In genomic region chr17:29603109-29603674, GRCh38 we compare ENCODE assay signal across 20 cellular contexts. TPM values are rescaled to one million over a fixed set of nuclear protein-coding genes. Genes with fewer than 3 reads are reported as not detected.
DNase-seq lines count a peak whose midpoint lies in the region; ATAC-seq, FAIRE-seq and TF ChIP-seq lines count a peak whose summit lies in the region.
"Had no signal": no experiment of that assay in that cellular context is flagged by ENCODE, and none has a peak within 500 bp of the region (broad histone marks: within the 10 kb centered on the region; RNA-seq: fewer than 3 reads in every experiment).

No MANE protein-coding gene starts in this region.

- H3K4me2 ChIP-seq in smooth muscle cell = no peak overlapping the region

- WGBS in right cardiac atrium = 78% methylated on average over 6 of the region's 6 CpGs
- WGBS in heart right ventricle, 2 donors = 86 to 89% methylated on average over 6 of the region's 6 CpGs
- WGBS in smooth muscle cell (ENCODE audit: low lambda C conversion rate) = 97% methylated on average over 6 of the region's 6 CpGs

- DNase-seq in activated naive CD4-positive, alpha-beta T cell treated with anti-CD3 and anti-CD28 coated beads for 36 hours = no peak
- peak in 2 of 3 donors; percentile 58 to 80 for DNase-seq in right cardiac atrium
- no peak for DNase-seq in heart right ventricle
- DNase-seq in kidney = peak; percentile 12
- no peak for DNase-seq in substantia nigra (lab: John Stamatoyannopoulos, UW)
- DNase-seq in smooth muscle cell (lab: John Stamatoyannopoulos, UW; ENCODE audit: unreplicated experiment) = no peak
- DNase-seq in DMS53 treated with DMSO at 0.1 percent for 48 hours (lab: John Stamatoyannopoulos, UW; ENCODE audit: unreplicated experiment) = no peak
- DNase-seq: CD8-positive, alpha-beta T cell; COR-L47; DMS153; DND-41; GDM1; GOT3; H9 had no signal

- no peaks in the 10 kb centered on the region for H3K4me1 Mint-ChIP-seq in activated naive CD4-positive, alpha-beta T cell treated with anti-CD3 and anti-CD28 coated beads, Interleukin-2, amount 50 U/mL, for 24 hours
- no peaks in the 10 kb centered on the region for H3K4me1 Mint-ChIP-seq in activated naive CD4-positive, alpha-beta T cell treated with anti-CD3 and anti-CD28 coated beads for 36 hours (ENCODE audit: low read depth)
- H3K4me1 Mint-ChIP-seq: CD14-positive monocyte had no signal

- no peaks in the 10 kb centered on the region for H3K9me3 ChIP-seq in right cardiac atrium (ENCODE audit: control insufficient read depth, low read length)
- no peaks in the 10 kb centered on the region for H3K9me3 ChIP-seq in heart right ventricle
- H3K9me3 ChIP-seq in kidney (ENCODE audit: control insufficient read depth in 1 of 2, low read length in 2 of 2) = no peaks in the 10 kb centered on the region
- no peaks in the 10 kb centered on the region for H3K9me3 ChIP-seq in smooth muscle cell (replicated peaks; ENCODE audit: low read depth)

- no peaks in the 10 kb centered on the region for H3K79me2 ChIP-seq in smooth muscle cell (ENCODE audit: low read depth)

- H3K9ac ChIP-seq in kidney (ENCODE audit: low read length in 2 of 2) (no peak overlapping the region), smooth muscle cell (ENCODE audit: low read depth) (no peak overlapping the region)

- H3K4me1 ChIP-seq in right cardiac atrium (ENCODE audit: control insufficient read depth, insufficient read depth, low read length) = no peaks in the 10 kb centered on the region
- peaks cover 0 to 6% (median 0%) of the 10 kb centered on the region in 9 donors for H3K4me1 ChIP-seq in heart right ventricle
- no peaks in the 10 kb centered on the region for H3K4me1 ChIP-seq in kidney (ENCODE audit: control insufficient read depth in 1 of 2, insufficient read depth in 1 of 2, low read depth in 1 of 2, low read length in 2 of 2)
- no peaks in the 10 kb centered on the region for H3K4me1 ChIP-seq in smooth muscle cell (ENCODE audit: low read depth)

- no peaks in the 10 kb centered on the region for H3K27me3 Mint-ChIP-seq in activated naive CD4-positive, alpha-beta T cell treated with anti-CD3 and anti-CD28 coated beads, Interleukin-2, amount 50 U/mL, for 24 hours
- H3K27me3 Mint-ChIP-seq in activated naive CD4-positive, alpha-beta T cell treated with anti-CD3 and anti-CD28 coated beads for 36 hours (ENCODE audit: low read depth) = no peaks in the 10 kb centered on the region

- no peak overlapping the region for H3K4me3 Mint-ChIP-seq in activated naive CD4-positive, alpha-beta T cell treated with anti-CD3 and anti-CD28 coated beads, Interleukin-2, amount 50 U/mL, for 24 hours
- no peak overlapping the region for H3K4me3 Mint-ChIP-seq in activated naive CD4-positive, alpha-beta T cell treated with anti-CD3 and anti-CD28 coated beads for 36 hours
- H3K4me3 Mint-ChIP-seq: CD14-positive monocyte; CD8-positive, alpha-beta T cell; H9 had no signal

- no peaks in the 10 kb centered on the region for H4K20me1 ChIP-seq in smooth muscle cell (ENCODE audit: low read depth)

- H3K36me3 ChIP-seq in heart right ventricle (no peaks in the 10 kb centered on the region), kidney (ENCODE audit: control insufficient read depth in 1 of 2, insufficient read depth in 2 of 2, low read length in 2 of 2) (no peaks in the 10 kb centered on the region), smooth muscle cell (ENCODE audit: low read depth) (no peaks in the 10 kb centered on the region)

- no peaks in the 10 kb centered on the region for H3K36me3 Mint-ChIP-seq in activated naive CD4-positive, alpha-beta T cell treated with anti-CD3 and anti-CD28 coated beads, Interleukin-2, amount 50 U/mL, for 24 hours
- no peaks in the 10 kb centered on the region for H3K36me3 Mint-ChIP-seq in activated naive CD4-positive, alpha-beta T cell treated with anti-CD3 and anti-CD28 coated beads for 36 hours (ENCODE audit: low read depth)
- H3K36me3 Mint-ChIP-seq: CD14-positive monocyte; CD8-positive, alpha-beta T cell had no signal

- CTCF ChIA-PET in activated naive CD4-positive, alpha-beta T cell treated with anti-CD3 and anti-CD28 coated beads for 36 hours (lab: Charles Lee) = interaction anchor here (1.2 kb wide), 1 partner anchor 10 kb away, joined by 3 read pairs; no protein-coding TSS in a partner anchor

- no peaks in the 10 kb centered on the region for H3F3A ChIP-seq in smooth muscle cell (ENCODE audit: low read depth)

- no peaks in the 10 kb centered on the region for H3K27me3 ChIP-seq in right cardiac atrium (ENCODE audit: control insufficient read depth, insufficient read depth)
- no peaks in the 10 kb centered on the region for H3K27me3 ChIP-seq in heart right ventricle
- H3K27me3 ChIP-seq in smooth muscle cell (ENCODE audit: low read depth) = no peaks in the 10 kb centered on the region

- H2AFZ ChIP-seq in smooth muscle cell (ENCODE audit: low read depth) = no peak overlapping the region

- intact Hi-C loops in activated naive CD4-positive, alpha-beta T cell treated with anti-CD3 and anti-CD28 coated beads for 36 hours (cut with micrococcal nuclease) = no loop called here
- intact Hi-C loops in right cardiac atrium (cut with DNase I) = no loop called here
- intact Hi-C loops in heart right ventricle (cut with DNase I) = no loop called here
- intact Hi-C loops in kidney (cut with DNase I) = no loop called here

- H3K4me3 ChIP-seq in right cardiac atrium (ENCODE audit: low read length) (no peak overlapping the region), heart right ventricle (no peak overlapping the region), kidney (ENCODE audit: low read length in 2 of 2) (no peak overlapping the region), smooth muscle cell (no peak overlapping the region)

- H3K27ac ChIP-seq in right cardiac atrium (ENCODE audit: low read length) = peak overlapping the region; percentile 31
- H3K27ac ChIP-seq in heart right ventricle = no peak overlapping the region
- H3K27ac ChIP-seq in kidney (ENCODE audit: low read depth in 2 of 2, low read length in 2 of 2) = no peak overlapping the region
- peak overlapping the region; percentile 21 for H3K27ac ChIP-seq in substantia nigra (ENCODE audit: low read depth, low read length, poor library complexity, severe bottlenecking)
- no peak overlapping the region for H3K27ac ChIP-seq in smooth muscle cell (ENCODE audit: low read depth)
- H3K27ac ChIP-seq: 22Rv1 had no signal

- no peaks in the 10 kb centered on the region for H3K9me3 Mint-ChIP-seq in activated naive CD4-positive, alpha-beta T cell treated with anti-CD3 and anti-CD28 coated beads, Interleukin-2, amount 50 U/mL, for 24 hours
- H3K9me3 Mint-ChIP-seq in activated naive CD4-positive, alpha-beta T cell treated with anti-CD3 and anti-CD28 coated beads for 36 hours = no peaks in the 10 kb centered on the region
- H3K9me3 Mint-ChIP-seq: CD14-positive monocyte; CD8-positive, alpha-beta T cell had no signal

- no peak for FAIRE-seq in kidney (lab: Jason Lieb, UNC)
- FAIRE-seq: D721Med, GM12892, HTR-8/SVneo had no signal

- ATAC-seq in right cardiac atrium (peak in 1 of 2 donors; percentile 29), heart right ventricle (no peak)
- ATAC-seq: CD8-positive, alpha-beta T cell had no signal

- peak overlapping the region; percentile 30 for H3K27ac Mint-ChIP-seq in activated naive CD4-positive, alpha-beta T cell treated with anti-CD3 and anti-CD28 coated beads, Interleukin-2, amount 50 U/mL, for 24 hours
- H3K27ac Mint-ChIP-seq in activated naive CD4-positive, alpha-beta T cell treated with anti-CD3 and anti-CD28 coated beads for 36 hours = no peak overlapping the region
- H3K27ac Mint-ChIP-seq: CD14-positive monocyte; CD8-positive, alpha-beta T cell had no signal

- no peak for TF ChIP-seq CTCF in heart right ventricle (IDR thresholded peaks at IDR 0.05)
- no peak for TF ChIP-seq CTCF in kidney (IDR thresholded peaks at IDR 0.05; ENCODE audit: borderline replicate concordance, extremely low read depth, insufficient read depth)
- TF ChIP-seq CTCF in smooth muscle cell (IDR thresholded peaks at IDR 0.05; ENCODE audit: borderline replicate concordance, insufficient read depth, poor library complexity, severe bottlenecking) = no peak

RNA-seq across cellular contexts. Expression of gene ANKRD13B, which starts 10.3 kb away (rescaled TPM):
- 10 to 100 TPM; 14.1 to 14.6 TPM for total RNA-seq in activated naive CD4-positive, alpha-beta T cell treated with anti-CD3 and anti-CD28 coated beads for 36 hours
- total RNA-seq in right cardiac atrium (10 to 100 TPM in 1 of 4 donors, 1 to 10 TPM in 3; 5.4 to 11.0 (median 7.4) TPM), heart right ventricle (1 to 10 TPM; 2.5 to 9.1 (median 5.5) TPM), kidney (3.3 TPM), smooth muscle cell (2.8 and 3.6 TPM in 2 replicates)
- polyA plus RNA-seq in right cardiac atrium (5.0 TPM), heart right ventricle (1 to 10 TPM; 6.2 to 9.7 TPM), kidney (ENCODE audit: insufficient read depth, low read depth, low replicate concordance) (2.8 TPM), smooth muscle cell (6.7 and 6.8 TPM in 2 replicates)
- polyA plus RNA-seq: CD14-positive monocyte had no signal

RNA-seq across cellular contexts. Expression of gene GIT1, which starts 13.7 kb away (rescaled TPM):
- total RNA-seq in activated naive CD4-positive, alpha-beta T cell treated with anti-CD3 and anti-CD28 coated beads for 36 hours = 10 to 100 TPM; 35.5 to 37.5 TPM
- 10 to 100 TPM; 31.4 to 37.8 (median 34.8) TPM for total RNA-seq in right cardiac atrium
- 25.5 TPM for polyA plus RNA-seq in right cardiac atrium
- total RNA-seq in heart right ventricle = 10 to 100 TPM; 20.6 to 34.7 (median 28.1) TPM
- 10 to 100 TPM; 31.6 to 35.4 TPM for polyA plus RNA-seq in heart right ventricle
- total RNA-seq in kidney = 41.9 TPM
- polyA plus RNA-seq in kidney (ENCODE audit: insufficient read depth, low read depth, low replicate concordance) = 21.4 TPM
- 12.7 and 17.6 TPM in 2 replicates for total RNA-seq in smooth muscle cell
- polyA plus RNA-seq in smooth muscle cell = 23.0 and 34.7 TPM in 2 replicates

RNA-seq across cellular contexts. Expression of gene CORO6, which starts 19.5 kb away (rescaled TPM):
- total RNA-seq in activated naive CD4-positive, alpha-beta T cell treated with anti-CD3 and anti-CD28 coated beads for 36 hours = 10 to 100 TPM; 24.8 to 27.3 TPM
- total RNA-seq in right cardiac atrium (100 to 1,000 TPM in 3 of 4 donors, 10 to 100 TPM in 1; 93.5 to 148 (median 113) TPM), heart right ventricle (100 to 1,000 TPM in 4 of 10 donors, 10 to 100 TPM in 6; 72.0 to 110 (median 90.9) TPM), kidney (5.9 TPM), smooth muscle cell (2.4 and 6.2 TPM in 2 replicates)
- polyA plus RNA-seq in right cardiac atrium (98.5 TPM), heart right ventricle (100 to 1,000 TPM in 1 of 2 donors, 10 to 100 TPM in 1; 53.2 to 262 TPM), kidney (ENCODE audit: insufficient read depth, low read depth, low replicate concordance) (2.1 TPM), smooth muscle cell (2.4 and 2.9 TPM in 2 replicates)
- polyA plus RNA-seq: CD14-positive monocyte had no signal

RNA-seq across cellular contexts. Expression of gene TP53I13, which starts 34.7 kb away (rescaled TPM):
- total RNA-seq in activated naive CD4-positive, alpha-beta T cell treated with anti-CD3 and anti-CD28 coated beads for 36 hours = 10 to 100 TPM; 30.9 to 37.2 TPM
- total RNA-seq in right cardiac atrium = 10 to 100 TPM; 30.6 to 45.3 (median 38.3) TPM
- 53.0 TPM for polyA plus RNA-seq in right cardiac atrium
- total RNA-seq in heart right ventricle = 10 to 100 TPM; 24.0 to 41.6 (median 30.2) TPM
- polyA plus RNA-seq in heart right ventricle = 100 to 1,000 TPM in 1 of 2 donors, 10 to 100 TPM in 1; 92.8 to 106 TPM
- total RNA-seq in kidney = 51.6 TPM
- polyA plus RNA-seq in kidney (ENCODE audit: insufficient read depth, low read depth, low replicate concordance) = 75.5 TPM
- total RNA-seq in smooth muscle cell = 35.4 and 50.7 TPM in 2 replicates
- 105 and 107 TPM in 2 replicates for polyA plus RNA-seq in smooth muscle cell

RNA-seq across cellular contexts. Expression of gene ABHD15, which starts 36.4 kb away (rescaled TPM):
- 1 to 10 TPM; 3.7 to 4.0 TPM for total RNA-seq in activated naive CD4-positive, alpha-beta T cell treated with anti-CD3 and anti-CD28 coated beads for 36 hours
- total RNA-seq in right cardiac atrium (1 to 10 TPM; 6.6 to 7.5 (median 7.3) TPM), heart right ventricle (1 to 10 TPM; 4.4 to 9.0 (median 5.6) TPM), kidney (9.8 TPM), smooth muscle cell (5.0 and 7.0 TPM in 2 replicates)
- polyA plus RNA-seq in right cardiac atrium (5.2 TPM), heart right ventricle (1 to 10 TPM; 3.5 to 5.7 TPM), kidney (ENCODE audit: insufficient read depth, low read depth, low replicate concordance) (8.9 TPM), smooth muscle cell (6.4 and 7.4 TPM in 2 replicates)

Comparison
In these comparisons a context has a peak if more than half of its experiments do, and no peak if none do; other contexts are left out.
1. DNase-seq: peak in right cardiac atrium (2 of 3) and kidney (single experiment); none in activated naive CD4-positive, alpha-beta T cell treated with anti-CD3 and anti-CD28 coated beads for 36 hours (single experiment), heart right ventricle (0 of 2), substantia nigra (0 of 49), smooth muscle cell (single experiment) and DMS53 treated with DMSO at 0.1 percent for 48 hours (single experiment).
2. H3K27ac ChIP-seq: peak in right cardiac atrium (single experiment) and substantia nigra (single experiment); none in heart right ventricle (0 of 10), kidney (0 of 2) and smooth muscle cell (single experiment).